ENCODE assay signal across 6 cellular contexts in the genomic region with DNA sequence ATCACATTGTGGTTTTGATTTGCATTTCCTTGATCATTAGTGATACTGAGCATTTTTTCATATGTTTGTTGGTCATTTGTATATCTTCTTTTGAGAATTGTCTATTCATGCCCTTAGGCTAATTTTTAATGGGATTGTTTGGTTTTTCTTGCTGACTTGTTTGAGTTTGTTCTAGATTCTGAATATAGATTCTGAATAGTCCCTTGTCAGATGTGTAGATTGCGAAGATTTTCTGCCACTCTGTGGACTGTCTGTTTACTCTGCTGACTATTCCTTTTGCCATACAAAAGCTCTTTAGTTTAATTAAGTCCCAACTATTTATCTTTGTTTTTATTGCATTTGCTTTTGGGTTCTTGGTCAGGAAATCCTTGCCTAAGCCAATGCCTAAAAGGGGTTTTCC. TPM values are rescaled to one million over a fixed set of nuclear protein-coding genes. Genes with fewer than 3 reads are reported as not detected.
"Had no signal": no experiment of that assay in that cellular context is flagged by ENCODE, and none has a peak within 500 bp of the region (broad histone marks: within the 10 kb centered on the region; RNA-seq: fewer than 3 reads in every experiment).

No MANE protein-coding gene starts in this region.

RNA-seq across cellular contexts. Expression of gene TMCO5A, which starts 26.3 kb away (rescaled TPM):
- total RNA-seq: HepG2, HT-29, HT1080, IMR-90, K562 had no signal
- polyA plus RNA-seq: HepG2, IgD-negative memory B cell, IMR-90, K562 had no signal
